8 cellular contexts compared by ENCODE assay signal in genomic region chr19:6198896-6199239, GRCh38.
DNase-seq lines count a peak whose midpoint lies in the region; ATAC-seq and TF ChIP-seq lines count a peak whose summit lies in the region.

No MANE protein-coding gene starts in this region.

- H3K27ac ChIP-seq in HUES64 (ENCODE audit: low read depth, low read length), result no peak overlapping the region

- no peak for TF ChIP-seq CTCF in natural killer cell (IDR thresholded peaks at IDR 0.05)

- peaks cover 11% of the 10 kb centered on the region for H3K4me1 Mint-ChIP-seq in central memory CD8-positive, alpha-beta T cell
- H3K4me1 Mint-ChIP-seq in natural killer cell, result peaks cover 10 to 20% of the 10 kb centered on the region in 2 donors

- H3K4me1 ChIP-seq in HUES64 (ENCODE audit: insufficient read depth, low read length), result no peaks in the 10 kb centered on the region

- peaks cover 5% of the 10 kb centered on the region; the same call in 1 of the 2 replicates for H3K27me3 ChIP-seq in HUES64 (ENCODE audit: insufficient read depth, low read length)

- H3K9me3 ChIP-seq in HUES64 (ENCODE audit: insufficient read depth, low read depth, low read length), result peaks cover 19% of the 10 kb centered on the region

- peak overlapping the region; percentile 34 for H3K9ac ChIP-seq in HUES64 (ENCODE audit: low read depth, low read length)

- 63% methylated on average over 8 of the region's 8 CpGs for WGBS in HUES64

- intact Hi-C loops in natural killer cell (cut with micrococcal nuclease), result loop anchor here (2.0 kb wide), 1 partner anchor 88 kb away; the partner anchor contains the start of gene RFX2

- H3K36me3 ChIP-seq in HUES64 (ENCODE audit: insufficient read depth, low read length), result peaks cover 2% of the 10 kb centered on the region; the same call in 1 of the 2 replicates

- H3K27ac Mint-ChIP-seq in central memory CD8-positive, alpha-beta T cell (ENCODE audit: low read depth), result peak overlapping the region; percentile 93
- peak overlapping the region; percentile 93 to 98 for H3K27ac Mint-ChIP-seq in natural killer cell

- H3K4me3 Mint-ChIP-seq in central memory CD8-positive, alpha-beta T cell, result peak overlapping the region; percentile 96
- H3K4me3 Mint-ChIP-seq in natural killer cell, result peak overlapping the region; percentile 98

- H3K4me3 ChIP-seq in HUES64 (ENCODE audit: low read length), result peak overlapping the region; percentile 67

- peaks cover 14% of the 10 kb centered on the region for H3K36me3 Mint-ChIP-seq in central memory CD8-positive, alpha-beta T cell (ENCODE audit: insufficient read depth)
- H3K36me3 Mint-ChIP-seq in natural killer cell, result no peaks in the 10 kb centered on the region

- H3K9me3 Mint-ChIP-seq in central memory CD8-positive, alpha-beta T cell, result no peaks in the 10 kb centered on the region
- no peaks in the 10 kb centered on the region for H3K9me3 Mint-ChIP-seq in natural killer cell

- peaks cover 15% of the 10 kb centered on the region for H3K27me3 Mint-ChIP-seq in central memory CD8-positive, alpha-beta T cell
- H3K27me3 Mint-ChIP-seq in natural killer cell (ENCODE audit: low read depth in 2 of 2), result peaks cover 0 to 4% of the 10 kb centered on the region in 2 donors

- no peak for DNase-seq in central memory CD8-positive, alpha-beta T cell (ENCODE audit: low spot score in 2 of 2)
- no peak for DNase-seq in natural killer cell
- DNase-seq in C1 segment of cervical spinal cord (lab: John Stamatoyannopoulos, UW), result no peak
- no peak for DNase-seq in NCI-H187 treated with DMSO at 0.1 percent for 48 hours (lab: John Stamatoyannopoulos, UW)
- DNase-seq in hippocampal formation (lab: John Stamatoyannopoulos, UW), result no peak

- ATAC-seq in GM18519 (IDR thresholded peaks at IDR 0.05; ENCODE audit: low FRiP score, unreplicated experiment) (peak; percentile 16), natural killer cell (no peak), HG03520 (IDR thresholded peaks at IDR 0.05; ENCODE audit: unreplicated experiment) (no peak)
- no peak for ATAC-seq in central memory CD8-positive, alpha-beta T cell (replicated peaks; ENCODE audit: extremely low read depth, poor library complexity, severe bottlenecking)
